12 cellular contexts compared by ENCODE assay signal in the genomic region with DNA sequence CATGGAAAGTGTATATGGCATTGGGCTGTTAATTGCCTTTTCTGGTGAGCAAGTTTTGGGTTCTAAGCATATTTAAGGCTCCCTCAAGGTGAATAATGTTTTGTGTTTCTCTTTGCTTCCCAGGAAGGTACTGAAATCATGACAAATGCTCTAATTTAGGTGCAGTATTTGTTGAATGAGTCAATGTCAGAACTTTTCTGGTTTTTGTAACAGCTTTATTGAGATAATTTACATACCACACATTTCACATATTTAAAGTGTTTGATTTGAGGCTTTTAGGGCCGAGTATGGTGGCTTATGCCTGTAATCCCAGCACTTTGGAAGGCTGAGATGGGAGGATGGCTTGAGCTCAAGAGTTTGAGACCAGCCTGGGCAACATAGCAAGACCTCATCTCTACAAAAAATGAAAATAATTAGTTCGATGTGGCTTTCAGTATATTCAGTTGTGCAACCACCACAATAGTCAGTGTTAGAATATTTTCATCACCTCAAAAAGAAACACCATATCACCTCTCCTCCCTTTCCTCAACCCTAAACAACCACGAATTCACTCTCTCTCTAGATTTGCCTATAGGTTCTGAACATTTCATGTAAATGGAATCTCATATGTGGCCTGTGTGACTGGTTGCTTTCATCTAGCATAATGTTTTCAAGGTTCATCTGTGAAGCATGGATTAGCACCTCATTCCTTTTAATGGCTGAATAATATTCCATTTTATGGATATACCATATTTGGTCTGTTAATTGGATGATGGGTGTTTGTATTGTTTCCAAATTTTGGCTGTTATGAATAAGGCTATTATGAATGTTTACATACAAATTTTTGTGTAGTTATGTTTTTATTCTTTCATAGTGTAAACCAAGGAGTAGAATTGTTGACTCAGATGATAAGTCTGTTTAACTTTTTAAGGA.
"Had no signal": no experiment of that assay in that cellular context is flagged by ENCODE, and none has a peak within 500 bp of the region (broad histone marks: within the 10 kb centered on the region; RNA-seq: fewer than 3 reads in every experiment).

No MANE protein-coding gene starts in this region.

- H3K27me3 ChIP-seq: colonic mucosa, gastrocnemius medialis, heart right ventricle, testis, upper lobe of right lung had no signal

- H3K36me3 ChIP-seq: colonic mucosa, gastrocnemius medialis, heart right ventricle, upper lobe of right lung had no signal

- FAIRE-seq: islet of Langerhans had no signal

- H3K27ac ChIP-seq: colonic mucosa, testis, upper lobe of right lung had no signal

- H3K4me3 Mint-ChIP-seq: nephron progenitor cell had no signal

- DNase-seq: activated CD4-positive, alpha-beta T cell treated with anti-CD3 and anti-CD28 coated beads, Interleukin-2, amount 50 U/mL, for 1 hour; caudate nucleus; colonic mucosa; gastrocnemius medialis; heart right ventricle; nephron progenitor cell; stimulated activated CD4-positive, alpha-beta T cell treated with anti-CD3 and anti-CD28 coated beads, Interleukin-12 subunit alpha, Interleukin-12 subunit beta, amount 100 ng/mL, for 4 hours; stimulated activated naive CD8-positive, alpha-beta T cell treated with anti-CD3 and anti-CD28 coated beads, Interleukin-15, Interleukin-2, amounts not matched to agents 100 U/mL and 50 U/mL, for 24 hours; testis; upper lobe of right lung had no signal

- H3K4me1 ChIP-seq: colonic mucosa, testis had no signal

- H3K4me3 ChIP-seq: colonic mucosa, gastrocnemius medialis, heart right ventricle, testis, upper lobe of right lung had no signal

- ATAC-seq: gastrocnemius medialis; heart right ventricle; left lobe of liver; stimulated activated naive CD8-positive, alpha-beta T cell treated with anti-CD3 and anti-CD28 coated beads, Interleukin-15, Interleukin-2, amounts not matched to agents 100 U/mL and 50 U/mL, for 24 hours; upper lobe of right lung had no signal

- H3K9me3 ChIP-seq: colonic mucosa, gastrocnemius medialis, testis, upper lobe of right lung had no signal
